14 cellular contexts compared by ENCODE assay signal in the genomic region with DNA sequence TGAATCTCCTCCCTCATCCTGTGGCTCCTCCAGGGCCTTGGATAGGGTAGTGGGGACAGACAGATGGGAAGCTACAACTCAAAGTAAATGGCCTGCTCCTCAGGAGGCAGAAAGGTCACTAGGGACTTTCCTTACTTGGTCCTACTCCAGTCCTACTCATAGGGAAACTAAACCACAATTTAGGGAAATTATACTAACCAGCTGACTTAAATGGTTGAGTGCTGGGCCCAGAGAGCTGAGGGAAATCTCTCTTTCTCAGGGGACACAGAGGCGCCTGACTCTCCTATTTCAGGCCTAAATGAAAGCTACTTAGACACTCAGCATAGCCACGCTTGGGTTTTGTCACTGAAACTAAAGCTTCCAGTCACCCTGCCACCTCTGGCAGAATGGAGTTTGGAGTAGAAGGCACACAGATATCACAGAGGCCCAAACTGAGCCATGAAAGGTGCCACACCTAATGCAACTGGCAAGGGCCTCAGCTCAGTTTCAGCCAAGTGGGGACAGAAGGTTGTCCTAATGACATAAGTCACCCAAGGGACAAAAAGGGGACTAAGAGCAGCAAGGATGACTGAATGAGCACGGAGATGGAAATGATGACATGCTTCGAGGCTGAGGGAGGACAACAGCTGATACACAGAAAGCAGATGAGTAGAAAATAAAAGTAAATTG. TPM values are rescaled to one million over a fixed set of nuclear protein-coding genes. Genes with fewer than 3 reads are reported as not detected.
DNase-seq lines count a peak whose midpoint lies in the region; ATAC-seq, FAIRE-seq and TF ChIP-seq lines count a peak whose summit lies in the region.
"Had no signal": no experiment of that assay in that cellular context is flagged by ENCODE, and none has a peak within 500 bp of the region (broad histone marks: within the 10 kb centered on the region; RNA-seq: fewer than 3 reads in every experiment).

No MANE protein-coding gene starts in this region.

- H3K27me3 ChIP-seq in suprapubic skin (no peaks in the 10 kb centered on the region), vagina (no peaks in the 10 kb centered on the region)
- H3K27me3 ChIP-seq: ascending aorta had no signal

- H3K9me3 ChIP-seq in suprapubic skin (no peaks in the 10 kb centered on the region), vagina (no peaks in the 10 kb centered on the region)
- H3K9me3 ChIP-seq: ascending aorta had no signal

- H3K36me3 ChIP-seq in suprapubic skin: no peaks in the 10 kb centered on the region
- H3K36me3 ChIP-seq in vagina: no peaks in the 10 kb centered on the region
- H3K36me3 ChIP-seq: ascending aorta had no signal

- H3K4me1 ChIP-seq in suprapubic skin (no peaks in the 10 kb centered on the region), vagina (no peaks in the 10 kb centered on the region)
- H3K4me1 ChIP-seq: ascending aorta had no signal

- DNase-seq in D721Med (ENCODE audit: insufficient read length, low spot score) (no peak), suprapubic skin (ENCODE audit: low spot score in 2 of 2) (no peak), vagina (ENCODE audit: extremely low spot score in 2 of 2) (no peak), SKM-1 (lab: John Stamatoyannopoulos, UW; ENCODE audit: unreplicated experiment) (no peak)
- DNase-seq: DND-41, GOT3, NCI-H345 had no signal

- no peak for TF ChIP-seq EP300 in suprapubic skin (IDR thresholded peaks at IDR 0.05)

- peak; percentile 77 for FAIRE-seq in D721Med (lab: Jason Lieb, UNC)

- no peak overlapping the region for H3K4me3 ChIP-seq in suprapubic skin
- no peak overlapping the region for H3K4me3 ChIP-seq in vagina
- H3K4me3 ChIP-seq: ascending aorta had no signal

- no peak for TF ChIP-seq POLR2A in suprapubic skin (IDR thresholded peaks at IDR 0.05)
- TF ChIP-seq POLR2A in vagina (IDR thresholded peaks at IDR 0.05): no peak

- H3K27ac ChIP-seq in suprapubic skin: no peak overlapping the region
- H3K27ac ChIP-seq in vagina: no peak overlapping the region
- H3K27ac ChIP-seq: ascending aorta had no signal

- intact Hi-C loops in vagina (cut with DNase I): no loop called here

- TF ChIP-seq CTCF in D721Med (IDR thresholded peaks at IDR 0.05; ENCODE audit: insufficient read depth, missing control alignments) (no peak), suprapubic skin (IDR thresholded peaks at IDR 0.05) (no peak), vagina (IDR thresholded peaks at IDR 0.05) (no peak)

- WGBS in suprapubic skin: 89% methylated on average over 4 of the region's 4 CpGs

- ATAC-seq in GM19397 (IDR thresholded peaks at IDR 0.05; ENCODE audit: unreplicated experiment) (peak; percentile 69), HG02852 (IDR thresholded peaks at IDR 0.05; ENCODE audit: unreplicated experiment) (peak; percentile 92), HG03571 (IDR thresholded peaks at IDR 0.05; ENCODE audit: unreplicated experiment) (peak; percentile 72), GM19328 (IDR thresholded peaks at IDR 0.05; ENCODE audit: unreplicated experiment) (no peak)
- ATAC-seq: sciatic nerve had no signal

RNA-seq across cellular contexts. Expression of a gene that starts 24.0 kb away (rescaled TPM):
- total RNA-seq in suprapubic skin (not detected), vagina (not detected)
- total RNA-seq: ascending aorta, sciatic nerve had no signal

RNA-seq across cellular contexts. Expression of a gene that starts 47.5 kb away (rescaled TPM):
- not detected for total RNA-seq in suprapubic skin
- total RNA-seq in vagina: not detected
- total RNA-seq: A172, ascending aorta, sciatic nerve had no signal
